ENCODE assay signal across 7 cellular contexts in genomic region chr7:101165075-101165957, GRCh38.
DNase-seq lines count a peak whose midpoint lies in the region; ATAC-seq and TF ChIP-seq lines count a peak whose summit lies in the region.

Gene VGF, minus strand, starts transcription at chr7:101165569. Its CDS starts 726 bp downstream, at chr7:101164843.

- DNase-seq in NCI-H2227 (lab: John Stamatoyannopoulos, UW; ENCODE audit: unreplicated experiment), result peak; percentile 99
- DNase-seq in WERI-Rb-1, result peak; percentile 85
- peak; percentile 90 to 95 for DNase-seq in T47D (ENCODE audit: low read depth in 1 of 2, low spot score in 1 of 2)
- peak; percentile 88 for DNase-seq in iPS-NIHi7 (ENCODE audit: extremely low spot score)
- DNase-seq in stimulated activated CD4-positive, alpha-beta T cell treated with anti-CD3 and anti-CD28 coated beads, Interleukin-12 subunit alpha, Interleukin-12 subunit beta, amount 100 ng/mL, for 4 hours, result peak; percentile 91

- H3K27ac ChIP-seq in WERI-Rb-1, result no peak within 1 kb of the TSS

- in situ Hi-C loops in T47D (cut with HindIII; ENCODE audit: low pct_unique_long_range_greater_than_20kb, low sequenced_read_pairs), result no loop called here

- H3K4me3 ChIP-seq in WERI-Rb-1 (ENCODE audit: low read depth, low read length), result peak within 1 kb of the TSS; percentile 32

- no peak for TF ChIP-seq CTCF in WERI-Rb-1 (IDR thresholded peaks at IDR 0.05; ENCODE audit: low read depth, low read length)

- peak; percentile 42 for ATAC-seq in GM18858 (IDR thresholded peaks at IDR 0.05; ENCODE audit: unreplicated experiment)
- peak; percentile 66 for ATAC-seq in HG03139 (IDR thresholded peaks at IDR 0.05; ENCODE audit: unreplicated experiment)

- no peaks in the 10 kb centered on the region for H3K36me3 ChIP-seq in WERI-Rb-1

- H3K27me3 ChIP-seq in WERI-Rb-1 (ENCODE audit: insufficient read depth, low read depth, severe bottlenecking), result peaks cover 89% of the 10 kb centered on the region

- H3K9me3 ChIP-seq in WERI-Rb-1 (ENCODE audit: severe bottlenecking), result no peaks in the 10 kb centered on the region
